ENCODE assay signal across 8 cellular contexts in the genomic region with DNA sequence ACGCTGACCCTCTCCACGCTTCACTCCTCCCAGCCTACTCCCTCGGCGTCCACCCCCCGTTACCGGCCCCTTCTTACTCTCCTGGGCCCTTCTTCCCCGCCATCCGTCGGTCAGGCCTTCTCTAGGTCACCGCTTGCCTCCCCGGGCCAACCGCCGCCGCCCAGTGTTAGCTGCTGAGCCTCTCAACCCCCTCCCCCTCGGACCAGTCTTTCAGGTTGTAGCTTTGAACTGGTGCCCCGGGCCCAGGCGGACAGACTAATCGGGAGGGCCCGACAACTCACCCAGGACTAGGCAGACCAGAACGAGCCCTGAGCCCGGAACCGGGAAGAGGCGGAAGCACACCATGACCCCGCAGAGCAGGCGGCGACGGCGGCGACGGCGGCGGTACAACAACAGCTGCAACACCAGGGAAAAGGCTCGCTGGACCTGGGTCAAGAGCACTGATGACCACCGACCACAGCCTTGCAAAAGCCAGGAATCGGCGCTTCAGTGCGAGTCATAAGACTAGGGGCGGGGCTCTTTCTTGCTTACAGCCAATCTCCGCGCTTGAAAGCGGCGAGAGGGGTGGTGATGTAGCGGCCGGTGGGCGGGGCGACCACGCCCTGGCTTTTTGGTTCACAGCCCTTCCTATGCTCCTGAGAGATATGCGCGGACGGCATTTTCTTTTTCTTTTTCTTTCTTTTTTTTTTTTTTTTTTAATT. TPM values are rescaled to one million over a fixed set of nuclear protein-coding genes. Genes with fewer than 3 reads are reported as not detected.
A peak's percentile ranks its signal among the peaks of the same experiment; 100 is the strongest.
DNase-seq lines count a peak whose midpoint lies in the region; ATAC-seq and TF ChIP-seq lines count a peak whose summit lies in the region.

A gene (minus strand): TSS at position 472 of the 701 bp plus-strand sequence. CDS start 127 bp downstream, at position 345.

- peak within 1 kb of the TSS; percentile 77 to 90 for H3K27ac ChIP-seq in SK-N-SH (ENCODE audit: low read depth in 2 of 2, low read length in 1 of 2)

- H3K4me2 ChIP-seq in SK-N-SH, result peak within 1 kb of the TSS; percentile 90

- H3K4me3 ChIP-seq in GM08714 (ENCODE audit: low read length), result peak within 1 kb of the TSS; percentile 85
- H3K4me3 ChIP-seq in SK-N-SH (ENCODE audit: low read depth in 2 of 2, low read length in 1 of 2), result peak within 1 kb of the TSS; percentile 80 to 97

- H3K27me3 ChIP-seq in SK-N-SH (ENCODE audit: insufficient read depth), result no peaks in the 10 kb centered on the region

- peak within 1 kb of the TSS; percentile 85; the same call in 1 of the 2 replicates for H2AFZ ChIP-seq in SK-N-SH (ENCODE audit: low read depth)

- no peaks in the 10 kb centered on the region for H3K36me3 ChIP-seq in SK-N-SH (replicated peaks in 1 of 2; ENCODE audit: control insufficient read depth in 1 of 2, insufficient read depth in 2 of 2, low read length in 1 of 2)

- TF ChIP-seq EP300 in SK-N-SH (IDR thresholded peaks at IDR 0.05; ENCODE audit: borderline replicate concordance in 1 of 2, low read depth in 1 of 2, low read length in 1 of 2), result no peak

- no peaks in the 10 kb centered on the region for H3K9me2 ChIP-seq in SK-N-SH

- no peak for TF ChIP-seq CTCF in SK-N-SH (IDR thresholded peaks at IDR 0.05)

- no peak for TF ChIP-seq RAD21 in SK-N-SH (IDR thresholded peaks at IDR 0.05; ENCODE audit: low read length)

- H4K20me1 ChIP-seq in SK-N-SH (ENCODE audit: insufficient read depth), result peaks cover 17% of the 10 kb centered on the region; the same call in 1 of the 2 replicates

- POLR2A ChIA-PET in SK-N-SH (lab: Yijun Ruan, JAX), result interaction anchor here (1.0 to 1.6 kb wide), 4 partner anchors 16 to 160 kb away, joined by 3 to 7 read pairs (median 5); a partner anchor contains a TSS

- WGBS in SK-N-SH (ENCODE audit: low lambda C conversion rate), result 2% methylated on average over 40 of the region's 50 CpGs

- ATAC-seq in HG02610 (IDR thresholded peaks at IDR 0.05; ENCODE audit: unreplicated experiment), result peak; percentile 99

- peak within 1 kb of the TSS; percentile 97 for H3K9ac ChIP-seq in SK-N-SH

- peaks cover 50% of the 10 kb centered on the region for H3K79me2 ChIP-seq in SK-N-SH (ENCODE audit: insufficient read depth)

- CTCF ChIA-PET in SK-N-SH (lab: Yijun Ruan, JAX), result interaction anchor here (1.0 to 1.5 kb wide), 3 partner anchors 19 to 104 kb away, joined by 3 read pairs; no protein-coding TSS in a partner anchor

- DNase-seq in NCI-H1092 (lab: John Stamatoyannopoulos, UW) (peak; percentile 84), SK-N-SH (peak; percentile 83), germinal center (ENCODE audit: low spot score) (peak; percentile 84), nucleus accumbens (lab: John Stamatoyannopoulos, UW) (peak in 55 of 56 donors; percentile 21 to 93 (median 81)), superior temporal gyrus (ENCODE audit: extremely low spot score) (peak; percentile 93)
- peak; percentile 81 for DNase-seq in activated naive CD4-positive, alpha-beta T cell treated with anti-CD3 and anti-CD28 coated beads, Interleukin-2, amount 50 U/mL, for 16 hours

- H3K9me3 ChIP-seq in SK-N-SH, result no peaks in the 10 kb centered on the region

- H3K4me1 ChIP-seq in SK-N-SH (ENCODE audit: control insufficient read depth in 1 of 2, insufficient read depth in 2 of 2, low read depth in 1 of 2, low read length in 1 of 2), result peaks cover 5 to 6% of the 10 kb centered on the region in 2 experiments; a peak in 2 of 4 replicates

- H3F3A ChIP-seq in SK-N-SH (replicated peaks; ENCODE audit: insufficient read depth), result no peaks in the 10 kb centered on the region

TF ChIP-seq in SK-N-SH, 30 proteins besides CTCF, POLR2A, EP300 and RAD21:
- TF ChIP-seq, protein P1, sequence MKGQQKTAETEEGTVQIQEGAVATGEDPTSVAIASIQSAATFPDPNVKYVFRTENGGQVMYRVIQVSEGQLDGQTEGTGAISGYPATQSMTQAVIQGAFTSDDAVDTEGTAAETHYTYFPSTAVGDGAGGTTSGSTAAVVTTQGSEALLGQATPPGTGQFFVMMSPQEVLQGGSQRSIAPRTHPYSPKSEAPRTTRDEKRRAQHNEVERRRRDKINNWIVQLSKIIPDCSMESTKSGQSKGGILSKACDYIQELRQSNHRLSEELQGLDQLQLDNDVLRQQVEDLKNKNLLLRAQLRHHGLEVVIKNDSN (IDR thresholded peaks at IDR 0.05; ENCODE audit: borderline replicate concordance, low read depth), result 0 out of 2 replicates have a peak, but pooled peaks have one; percentile 12
- TF ChIP-seq RCOR1 (IDR thresholded peaks at IDR 0.05; ENCODE audit: low read length), result no peak
- no peak for TF ChIP-seq SIN3A (IDR thresholded peaks at IDR 0.05; ENCODE audit: borderline replicate concordance, low read depth, low read length)
- TF ChIP-seq CHD2 (IDR thresholded peaks at IDR 0.05; ENCODE audit: low read length, partially characterized antibody), result peak; percentile 27
- TF ChIP-seq, protein P2, sequence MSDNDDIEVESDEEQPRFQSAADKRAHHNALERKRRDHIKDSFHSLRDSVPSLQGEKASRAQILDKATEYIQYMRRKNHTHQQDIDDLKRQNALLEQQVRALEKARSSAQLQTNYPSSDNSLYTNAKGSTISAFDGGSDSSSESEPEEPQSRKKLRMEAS (IDR thresholded peaks at IDR 0.05; ENCODE audit: low read depth), result peak; percentile 56
- TF ChIP-seq, protein P3, sequence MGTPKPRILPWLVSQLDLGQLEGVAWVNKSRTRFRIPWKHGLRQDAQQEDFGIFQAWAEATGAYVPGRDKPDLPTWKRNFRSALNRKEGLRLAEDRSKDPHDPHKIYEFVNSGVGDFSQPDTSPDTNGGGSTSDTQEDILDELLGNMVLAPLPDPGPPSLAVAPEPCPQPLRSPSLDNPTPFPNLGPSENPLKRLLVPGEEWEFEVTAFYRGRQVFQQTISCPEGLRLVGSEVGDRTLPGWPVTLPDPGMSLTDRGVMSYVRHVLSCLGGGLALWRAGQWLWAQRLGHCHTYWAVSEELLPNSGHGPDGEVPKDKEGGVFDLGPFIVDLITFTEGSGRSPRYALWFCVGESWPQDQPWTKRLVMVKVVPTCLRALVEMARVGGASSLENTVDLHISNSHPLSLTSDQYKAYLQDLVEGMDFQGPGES (IDR thresholded peaks at IDR 0.05; ENCODE audit: low read depth, low read length), result no peak
- no peak for TF ChIP-seq RFX5 (IDR thresholded peaks at IDR 0.05; ENCODE audit: low read length)
- peak; percentile 92 for TF ChIP-seq POLR2AphosphoS5 (IDR thresholded peaks at IDR 0.05; ENCODE audit: low read depth, low read length)
- no peak for TF ChIP-seq JUND (IDR thresholded peaks at IDR 0.05)
- no peak for TF ChIP-seq FOXM1 (IDR thresholded peaks at IDR 0.05; ENCODE audit: low read depth)
- TF ChIP-seq FOXJ3 (CRISPR knock-in tag; IDR thresholded peaks at IDR 0.05), result no peak
- TF ChIP-seq EZH2phosphoT487 (IDR thresholded peaks at IDR 0.05; ENCODE audit: borderline replicate concordance, low read depth), result no peak
- no peak for TF ChIP-seq TCF12 (IDR thresholded peaks at IDR 0.05)
- no peak for TF ChIP-seq NRF1 (IDR thresholded peaks at IDR 0.05; ENCODE audit: low read depth, low read length)
- peak; percentile 63 for TF ChIP-seq ELF1 (IDR thresholded peaks at IDR 0.05)
- TF ChIP-seq TAF1 (IDR thresholded peaks at IDR 0.05; ENCODE audit: borderline replicate concordance, low read depth, low read length), result peak; percentile 75; the same call in 1 of the 2 replicates
- 0 out of 2 replicates have a peak, but pooled peaks have one; percentile 6 for TF ChIP-seq FOSL2 (IDR thresholded peaks at IDR 0.05; ENCODE audit: borderline replicate concordance, low read depth)
- no peak; the same call in 1 of the 2 replicates for TF ChIP-seq MXI1 (IDR thresholded peaks at IDR 0.05; ENCODE audit: low read depth, low read length)
- TF ChIP-seq RXRA (IDR thresholded peaks at IDR 0.05; ENCODE audit: borderline replicate concordance, low read depth), result no peak
- TF ChIP-seq SMC3 (IDR thresholded peaks at IDR 0.05; ENCODE audit: low read depth, low read length), result no peak
- TF ChIP-seq, protein P4, sequence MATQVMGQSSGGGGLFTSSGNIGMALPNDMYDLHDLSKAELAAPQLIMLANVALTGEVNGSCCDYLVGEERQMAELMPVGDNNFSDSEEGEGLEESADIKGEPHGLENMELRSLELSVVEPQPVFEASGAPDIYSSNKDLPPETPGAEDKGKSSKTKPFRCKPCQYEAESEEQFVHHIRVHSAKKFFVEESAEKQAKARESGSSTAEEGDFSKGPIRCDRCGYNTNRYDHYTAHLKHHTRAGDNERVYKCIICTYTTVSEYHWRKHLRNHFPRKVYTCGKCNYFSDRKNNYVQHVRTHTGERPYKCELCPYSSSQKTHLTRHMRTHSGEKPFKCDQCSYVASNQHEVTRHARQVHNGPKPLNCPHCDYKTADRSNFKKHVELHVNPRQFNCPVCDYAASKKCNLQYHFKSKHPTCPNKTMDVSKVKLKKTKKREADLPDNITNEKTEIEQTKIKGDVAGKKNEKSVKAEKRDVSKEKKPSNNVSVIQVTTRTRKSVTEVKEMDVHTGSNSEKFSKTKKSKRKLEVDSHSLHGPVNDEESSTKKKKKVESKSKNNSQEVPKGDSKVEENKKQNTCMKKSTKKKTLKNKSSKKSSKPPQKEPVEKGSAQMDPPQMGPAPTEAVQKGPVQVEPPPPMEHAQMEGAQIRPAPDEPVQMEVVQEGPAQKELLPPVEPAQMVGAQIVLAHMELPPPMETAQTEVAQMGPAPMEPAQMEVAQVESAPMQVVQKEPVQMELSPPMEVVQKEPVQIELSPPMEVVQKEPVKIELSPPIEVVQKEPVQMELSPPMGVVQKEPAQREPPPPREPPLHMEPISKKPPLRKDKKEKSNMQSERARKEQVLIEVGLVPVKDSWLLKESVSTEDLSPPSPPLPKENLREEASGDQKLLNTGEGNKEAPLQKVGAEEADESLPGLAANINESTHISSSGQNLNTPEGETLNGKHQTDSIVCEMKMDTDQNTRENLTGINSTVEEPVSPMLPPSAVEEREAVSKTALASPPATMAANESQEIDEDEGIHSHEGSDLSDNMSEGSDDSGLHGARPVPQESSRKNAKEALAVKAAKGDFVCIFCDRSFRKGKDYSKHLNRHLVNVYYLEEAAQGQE (IDR thresholded peaks at IDR 0.05; ENCODE audit: low read depth, low read length), result no peak
- TF ChIP-seq, protein P5, sequence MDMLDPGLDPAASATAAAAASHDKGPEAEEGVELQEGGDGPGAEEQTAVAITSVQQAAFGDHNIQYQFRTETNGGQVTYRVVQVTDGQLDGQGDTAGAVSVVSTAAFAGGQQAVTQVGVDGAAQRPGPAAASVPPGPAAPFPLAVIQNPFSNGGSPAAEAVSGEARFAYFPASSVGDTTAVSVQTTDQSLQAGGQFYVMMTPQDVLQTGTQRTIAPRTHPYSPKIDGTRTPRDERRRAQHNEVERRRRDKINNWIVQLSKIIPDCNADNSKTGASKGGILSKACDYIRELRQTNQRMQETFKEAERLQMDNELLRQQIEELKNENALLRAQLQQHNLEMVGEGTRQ (IDR thresholded peaks at IDR 0.05; ENCODE audit: borderline replicate concordance, low read depth, low read length), result no peak
- peak; percentile 55 for TF ChIP-seq GABPA (IDR thresholded peaks at IDR 0.05; ENCODE audit: low read depth)

RNA-seq across cellular contexts. Expression of the gene that starts here (rescaled TPM):
- polyA plus RNA-seq in SK-N-SH (2012; rRNA removed), result 108 and 141 TPM in 2 replicates
- polyA plus RNA-seq in SK-N-SH (2012; cell fraction: cytosol; rRNA removed), result 132 and 140 TPM in 2 replicates
- 43.3 and 103 TPM in 2 replicates for polyA plus RNA-seq in SK-N-SH (2012; cell fraction: nucleus; rRNA removed)

Comparison
In these comparisons a context has a peak if more than half of its experiments do, and no peak if none do; other contexts are left out.
1. Peak in every context shown above with its lines: DNase-seq, ATAC-seq, H3K4me3 ChIP-seq and H3K27ac ChIP-seq.